Comparison of ENCODE assay signal across 3 cellular contexts in the genomic region with DNA sequence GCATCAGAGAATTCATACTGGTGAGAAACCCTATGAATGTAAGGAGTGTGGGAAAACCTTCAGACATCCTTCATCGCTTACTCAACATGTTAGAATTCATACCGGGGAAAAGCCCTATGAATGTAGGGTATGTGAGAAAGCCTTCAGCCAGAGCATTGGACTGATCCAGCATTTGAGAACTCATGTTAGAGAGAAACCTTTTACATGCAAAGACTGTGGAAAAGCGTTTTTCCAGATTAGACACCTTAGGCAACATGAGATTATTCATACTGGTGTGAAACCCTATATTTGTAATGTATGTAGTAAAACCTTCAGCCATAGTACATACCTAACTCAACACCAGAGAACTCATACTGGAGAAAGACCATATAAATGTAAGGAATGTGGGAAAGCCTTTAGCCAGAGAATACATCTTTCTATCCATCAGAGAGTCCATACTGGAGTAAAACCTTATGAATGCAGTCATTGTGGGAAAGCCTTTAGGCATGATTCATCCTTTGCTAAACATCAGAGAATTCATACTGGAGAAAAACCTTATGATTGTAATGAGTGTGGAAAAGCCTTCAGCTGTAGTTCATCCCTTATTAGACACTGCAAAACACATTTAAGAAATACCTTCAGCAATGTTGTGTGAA.
TF ChIP-seq lines count a peak whose summit lies in the region.

No MANE protein-coding gene starts in this region.

TF ChIP-seq in A549, 52 proteins besides CTCF, POLR2A, EP300 and RAD21:
- TF ChIP-seq, protein P1, sequence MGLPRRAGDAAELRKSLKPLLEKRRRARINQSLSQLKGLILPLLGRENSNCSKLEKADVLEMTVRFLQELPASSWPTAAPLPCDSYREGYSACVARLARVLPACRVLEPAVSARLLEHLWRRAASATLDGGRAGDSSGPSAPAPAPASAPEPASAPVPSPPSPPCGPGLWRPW (IDR thresholded peaks at IDR 0.05) = peak; percentile 26; the same call in 1 of the 2 replicates
- TF ChIP-seq FOXS1 (CRISPR knock-in tag; IDR thresholded peaks at IDR 0.05) (no peak), GATA3 (IDR thresholded peaks at IDR 0.05; ENCODE audit: borderline replicate concordance) (peak; percentile 44; the same call in 1 of the 2 replicates)
TF ChIP-seq in A549: peak in this region for 2.

TF ChIP-seq in GM23338, 12 proteins besides CTCF, POLR2A, EP300 and RAD21 (continues in another document):
- TF ChIP-seq, protein P2, sequence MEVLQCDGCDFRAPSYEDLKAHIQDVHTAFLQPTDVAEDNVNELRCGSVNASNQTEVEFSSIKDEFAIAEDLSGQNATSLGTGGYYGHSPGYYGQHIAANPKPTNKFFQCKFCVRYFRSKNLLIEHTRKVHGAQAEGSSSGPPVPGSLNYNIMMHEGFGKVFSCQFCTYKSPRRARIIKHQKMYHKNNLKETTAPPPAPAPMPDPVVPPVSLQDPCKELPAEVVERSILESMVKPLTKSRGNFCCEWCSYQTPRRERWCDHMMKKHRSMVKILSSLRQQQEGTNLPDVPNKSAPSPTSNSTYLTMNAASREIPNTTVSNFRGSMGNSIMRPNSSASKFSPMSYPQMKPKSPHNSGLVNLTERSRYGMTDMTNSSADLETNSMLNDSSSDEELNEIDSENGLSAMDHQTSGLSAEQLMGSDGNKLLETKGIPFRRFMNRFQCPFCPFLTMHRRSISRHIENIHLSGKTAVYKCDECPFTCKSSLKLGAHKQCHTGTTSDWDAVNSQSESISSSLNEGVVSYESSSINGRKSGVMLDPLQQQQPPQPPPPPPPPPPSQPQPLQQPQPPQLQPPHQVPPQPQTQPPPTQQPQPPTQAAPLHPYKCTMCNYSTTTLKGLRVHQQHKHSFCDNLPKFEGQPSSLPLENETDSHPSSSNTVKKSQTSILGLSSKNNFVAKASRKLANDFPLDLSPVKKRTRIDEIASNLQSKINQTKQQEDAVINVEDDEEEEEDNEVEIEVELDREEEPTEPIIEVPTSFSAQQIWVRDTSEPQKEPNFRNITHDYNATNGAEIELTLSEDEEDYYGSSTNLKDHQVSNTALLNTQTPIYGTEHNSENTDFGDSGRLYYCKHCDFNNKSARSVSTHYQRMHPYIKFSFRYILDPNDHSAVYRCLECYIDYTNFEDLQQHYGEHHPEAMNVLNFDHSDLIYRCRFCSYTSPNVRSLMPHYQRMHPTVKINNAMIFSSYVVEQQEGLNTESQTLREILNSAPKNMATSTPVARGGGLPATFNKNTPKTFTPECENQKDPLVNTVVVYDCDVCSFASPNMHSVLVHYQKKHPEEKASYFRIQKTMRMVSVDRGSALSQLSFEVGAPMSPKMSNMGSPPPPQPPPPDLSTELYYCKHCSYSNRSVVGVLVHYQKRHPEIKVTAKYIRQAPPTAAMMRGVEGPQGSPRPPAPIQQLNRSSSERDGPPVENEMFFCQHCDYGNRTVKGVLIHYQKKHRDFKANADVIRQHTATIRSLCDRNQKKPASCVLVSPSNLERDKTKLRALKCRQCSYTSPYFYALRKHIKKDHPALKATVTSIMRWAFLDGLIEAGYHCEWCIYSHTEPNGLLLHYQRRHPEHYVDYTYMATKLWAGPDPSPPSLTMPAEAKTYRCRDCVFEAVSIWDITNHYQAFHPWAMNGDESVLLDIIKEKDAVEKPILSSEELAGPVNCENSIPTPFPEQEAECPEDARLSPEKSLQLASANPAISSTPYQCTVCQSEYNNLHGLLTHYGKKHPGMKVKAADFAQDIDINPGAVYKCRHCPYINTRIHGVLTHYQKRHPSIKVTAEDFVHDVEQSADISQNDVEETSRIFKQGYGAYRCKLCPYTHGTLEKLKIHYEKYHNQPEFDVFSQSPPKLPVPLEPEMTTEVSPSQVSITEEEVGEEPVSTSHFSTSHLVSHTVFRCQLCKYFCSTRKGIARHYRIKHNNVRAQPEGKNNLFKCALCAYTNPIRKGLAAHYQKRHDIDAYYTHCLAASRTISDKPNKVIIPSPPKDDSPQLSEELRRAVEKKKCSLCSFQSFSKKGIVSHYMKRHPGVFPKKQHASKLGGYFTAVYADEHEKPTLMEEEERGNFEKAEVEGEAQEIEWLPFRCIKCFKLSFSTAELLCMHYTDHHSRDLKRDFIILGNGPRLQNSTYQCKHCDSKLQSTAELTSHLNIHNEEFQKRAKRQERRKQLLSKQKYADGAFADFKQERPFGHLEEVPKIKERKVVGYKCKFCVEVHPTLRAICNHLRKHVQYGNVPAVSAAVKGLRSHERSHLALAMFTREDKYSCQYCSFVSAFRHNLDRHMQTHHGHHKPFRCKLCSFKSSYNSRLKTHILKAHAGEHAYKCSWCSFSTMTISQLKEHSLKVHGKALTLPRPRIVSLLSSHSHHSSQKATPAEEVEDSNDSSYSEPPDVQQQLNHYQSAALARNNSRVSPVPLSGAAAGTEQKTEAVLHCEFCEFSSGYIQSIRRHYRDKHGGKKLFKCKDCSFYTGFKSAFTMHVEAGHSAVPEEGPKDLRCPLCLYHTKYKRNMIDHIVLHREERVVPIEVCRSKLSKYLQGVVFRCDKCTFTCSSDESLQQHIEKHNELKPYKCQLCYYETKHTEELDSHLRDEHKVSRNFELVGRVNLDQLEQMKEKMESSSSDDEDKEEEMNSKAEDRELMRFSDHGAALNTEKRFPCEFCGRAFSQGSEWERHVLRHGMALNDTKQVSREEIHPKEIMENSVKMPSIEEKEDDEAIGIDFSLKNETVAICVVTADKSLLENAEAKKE (CRISPR knock-in tag; IDR thresholded peaks at IDR 0.05) = no peak
- no peak for TF ChIP-seq CREB1 (CRISPR knock-in tag; IDR thresholded peaks at IDR 0.05; ENCODE audit: low read depth)
- TF ChIP-seq POLR2AphosphoS5 (IDR thresholded peaks at IDR 0.05; ENCODE audit: low read depth) = no peak
- TF ChIP-seq STAT1 (IDR thresholded peaks at IDR 0.05; ENCODE audit: unreplicated experiment) = no peak
- TF ChIP-seq EZH2phosphoT487 (IDR thresholded peaks at IDR 0.05; ENCODE audit: unreplicated experiment) = no peak
- TF ChIP-seq ETS1 (IDR thresholded peaks at IDR 0.05) = no peak
- no peak for TF ChIP-seq NANOG (IDR thresholded peaks at IDR 0.05; ENCODE audit: borderline replicate concordance)

TF ChIP-seq in endothelial cell of umbilical vein, 7 proteins besides CTCF, POLR2A, EP300 and RAD21:
- no peak for TF ChIP-seq FOS (IDR thresholded peaks at IDR 0.05; ENCODE audit: borderline replicate concordance, insufficient read depth, low read length)
- TF ChIP-seq MAX (IDR thresholded peaks at IDR 0.05; ENCODE audit: insufficient read depth, insufficient read length) = no peak
- TF ChIP-seq GATA2 (IDR thresholded peaks at IDR 0.05; ENCODE audit: insufficient read depth, insufficient read length, low read depth, low read length) = no peak
- TF ChIP-seq EZH2 (IDR thresholded peaks at IDR 0.05; ENCODE audit: borderline replicate concordance, low read depth, low read length, severe bottlenecking) = no peak
- TF ChIP-seq MYC (IDR thresholded peaks at IDR 0.05; ENCODE audit: low read depth, low read length) = no peak
- no peak for TF ChIP-seq POLR2AphosphoS5 (IDR thresholded peaks at IDR 0.05; ENCODE audit: insufficient read depth, low read depth, low read length)
- no peak for TF ChIP-seq JUN (IDR thresholded peaks at IDR 0.05; ENCODE audit: borderline replicate concordance, insufficient read depth, insufficient read length, low read depth)
